Comparison of ENCODE assay signal across 21 cellular contexts in the genomic region with DNA sequence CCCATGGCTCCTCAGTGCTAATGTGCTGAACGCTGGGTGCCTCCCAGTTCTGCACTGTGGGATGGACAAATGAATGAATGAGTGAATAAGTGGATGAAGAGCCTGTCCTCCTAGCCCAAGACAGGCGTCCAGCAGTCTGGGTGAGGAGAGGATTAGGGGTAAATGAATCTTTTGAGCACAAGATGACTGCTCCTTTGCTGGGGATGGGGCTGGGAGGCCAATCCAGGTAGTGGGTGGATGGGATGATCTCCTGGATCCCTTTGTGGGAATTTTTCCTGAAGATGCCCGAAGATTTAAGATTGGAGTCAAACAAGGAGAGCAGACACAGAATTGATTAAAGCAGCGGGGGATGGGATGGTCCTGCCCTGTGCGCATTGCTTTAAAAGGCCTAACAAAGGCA.
A peak's percentile ranks its signal among the peaks of the same experiment; 100 is the strongest.
DNase-seq lines count a peak whose midpoint lies in the region; ATAC-seq, FAIRE-seq and TF ChIP-seq lines count a peak whose summit lies in the region.
"Had no signal": no experiment of that assay in that cellular context is flagged by ENCODE, and none has a peak within 500 bp of the region (broad histone marks: within the 10 kb centered on the region; RNA-seq: fewer than 3 reads in every experiment).

No MANE protein-coding gene starts in this region.

- no peak overlapping the region for H3K9ac ChIP-seq in SK-N-SH
- H3K9ac ChIP-seq: BLaER1 had no signal

- peak overlapping the region; percentile 90 for H3K27ac ChIP-seq in WERI-Rb-1
- no peak overlapping the region for H3K27ac ChIP-seq in SK-N-SH (ENCODE audit: low read depth in 2 of 2, low read length in 1 of 2)
- no peak overlapping the region for H3K27ac ChIP-seq in A673 (ENCODE audit: low read depth, low read length, poor library complexity, severe bottlenecking)
- H3K27ac ChIP-seq: 22Rv1, A549, BLaER1 had no signal

- no peaks in the 10 kb centered on the region for H3F3A ChIP-seq in SK-N-SH (replicated peaks; ENCODE audit: insufficient read depth)

- FAIRE-seq in frontal cortex (lab: Jason Lieb, UNC) = no peak
- FAIRE-seq: A549, GM12892, GM18507, HepG2 had no signal

- H3K4me1 ChIP-seq in SK-N-SH (ENCODE audit: control insufficient read depth in 1 of 2, insufficient read depth in 2 of 2, low read depth in 1 of 2, low read length in 1 of 2) (no peaks in the 10 kb centered on the region), A673 (ENCODE audit: insufficient read depth, low read length, poor library complexity, severe bottlenecking) (no peaks in the 10 kb centered on the region)
- H3K4me1 ChIP-seq: A549, BLaER1 had no signal

- H3K4me1 Mint-ChIP-seq in activated naive CD8-positive, alpha-beta T cell treated with anti-CD3 and anti-CD28 coated beads for 36 hours = peaks cover under 1% of the 10 kb centered on the region
- peaks cover 1% of the 10 kb centered on the region for H3K4me1 Mint-ChIP-seq in activated naive CD8-positive, alpha-beta T cell treated with anti-CD3 and anti-CD28 coated beads, Interleukin-2, amount 50 U/mL, for 24 hours
- peaks cover 69% of the 10 kb centered on the region for H3K4me1 Mint-ChIP-seq in nephron
- H3K4me1 Mint-ChIP-seq: CD14-positive monocyte had no signal

- H3K9me3 ChIP-seq in WERI-Rb-1 (ENCODE audit: severe bottlenecking) (no peaks in the 10 kb centered on the region), SK-N-SH (no peaks in the 10 kb centered on the region), A673 (ENCODE audit: low read depth, low read length, poor library complexity, severe bottlenecking) (no peaks in the 10 kb centered on the region)
- H3K9me3 ChIP-seq: A549, HAP-1 had no signal

- no peak overlapping the region for H3K4me2 ChIP-seq in SK-N-SH
- H3K4me2 ChIP-seq: A549, BLaER1 had no signal

- H2AFZ ChIP-seq in SK-N-SH (ENCODE audit: low read depth) = no peak overlapping the region

- H3K79me2 ChIP-seq in SK-N-SH (ENCODE audit: insufficient read depth) = no peaks in the 10 kb centered on the region

- CTCF ChIA-PET in SK-N-SH (lab: Yijun Ruan, JAX) (interaction anchor here (1.5 kb wide), 1 partner anchor 8 kb away, joined by 3 read pairs; no protein-coding TSS in a partner anchor), A673 (lab: Charles Lee) (no interaction called here)

- H3K36me3 ChIP-seq in WERI-Rb-1 (no peaks in the 10 kb centered on the region), SK-N-SH (replicated peaks in 1 of 2; ENCODE audit: control insufficient read depth in 1 of 2, insufficient read depth in 2 of 2, low read length in 1 of 2) (no peaks in the 10 kb centered on the region), A673 (ENCODE audit: insufficient read depth, low read length, poor library complexity, severe bottlenecking) (no peaks in the 10 kb centered on the region)
- H3K36me3 ChIP-seq: BLaER1, HAP-1 had no signal

- H3K27ac Mint-ChIP-seq in activated naive CD8-positive, alpha-beta T cell treated with anti-CD3 and anti-CD28 coated beads for 36 hours = peak overlapping the region; percentile 30
- H3K27ac Mint-ChIP-seq in activated naive CD8-positive, alpha-beta T cell treated with anti-CD3 and anti-CD28 coated beads, Interleukin-2, amount 50 U/mL, for 24 hours = no peak overlapping the region
- H3K27ac Mint-ChIP-seq in nephron = peak overlapping the region in 2 of 3 experiments; percentile 47 to 57
- H3K27ac Mint-ChIP-seq: CD14-positive monocyte; CD4-positive, alpha-beta memory T cell; IgD-negative memory B cell had no signal

- no peak for TF ChIP-seq CTCF in WERI-Rb-1 (IDR thresholded peaks at IDR 0.05; ENCODE audit: low read depth, low read length)
- no peak for TF ChIP-seq CTCF in nephron (IDR thresholded peaks at IDR 0.05; ENCODE audit: unreplicated experiment in 3 of 3)
- TF ChIP-seq CTCF in SK-N-SH (IDR thresholded peaks at IDR 0.05) = no peak
- no peak for TF ChIP-seq CTCF in A673 (conservative IDR thresholded peaks at IDR 0.05; ENCODE audit: low read depth, low read length)

- no peak for TF ChIP-seq EP300 in SK-N-SH (IDR thresholded peaks at IDR 0.05; ENCODE audit: borderline replicate concordance in 1 of 2, low read depth in 1 of 2, low read length in 1 of 2)

- H3K9me3 Mint-ChIP-seq in activated naive CD8-positive, alpha-beta T cell treated with anti-CD3 and anti-CD28 coated beads for 36 hours = peaks cover 6% of the 10 kb centered on the region
- peaks cover 12% of the 10 kb centered on the region for H3K9me3 Mint-ChIP-seq in activated naive CD8-positive, alpha-beta T cell treated with anti-CD3 and anti-CD28 coated beads, Interleukin-2, amount 50 U/mL, for 24 hours
- H3K9me3 Mint-ChIP-seq in nephron = no peaks in the 10 kb centered on the region

- H3K27me3 ChIP-seq in WERI-Rb-1 (ENCODE audit: insufficient read depth, low read depth, severe bottlenecking) = no peaks in the 10 kb centered on the region
- no peaks in the 10 kb centered on the region; the same call in 1 of the 2 replicates for H3K27me3 ChIP-seq in SK-N-SH (ENCODE audit: insufficient read depth)
- H3K27me3 ChIP-seq in A673 (replicated peaks; ENCODE audit: insufficient read depth, low read depth, low read length, poor library complexity) = no peaks in the 10 kb centered on the region
- H3K27me3 ChIP-seq: BLaER1 had no signal

- no peak for DNase-seq in activated naive CD8-positive, alpha-beta T cell treated with anti-CD3 and anti-CD28 coated beads for 36 hours
- no peak for DNase-seq in activated naive CD8-positive, alpha-beta T cell treated with anti-CD3 and anti-CD28 coated beads, Interleukin-2, amount 50 U/mL, for 24 hours
- DNase-seq in WERI-Rb-1 = peak; percentile 98
- DNase-seq in frontal cortex (ENCODE audit: low spot score in 2 of 2) = no peak
- DNase-seq in SK-N-SH = no peak
- DNase-seq in A673 (ENCODE audit: low spot score) = no peak
- DNase-seq: CD4-positive, alpha-beta memory T cell; DMS153; DMS79; GDM1; GOT3 had no signal

- ATAC-seq in activated naive CD8-positive, alpha-beta T cell treated with anti-CD3 and anti-CD28 coated beads, Interleukin-2, amount 50 U/mL, for 24 hours = no peak
- ATAC-seq: A549 had no signal

- intact Hi-C loops in A673 (cut with micrococcal nuclease; ENCODE audit: unreplicated experiment) = no loop called here

- 64% methylated on average over 5 of the region's 5 CpGs for WGBS in SK-N-SH (ENCODE audit: low lambda C conversion rate)

- H3K4me3 Mint-ChIP-seq in activated naive CD8-positive, alpha-beta T cell treated with anti-CD3 and anti-CD28 coated beads for 36 hours = no peak overlapping the region
- no peak overlapping the region for H3K4me3 Mint-ChIP-seq in activated naive CD8-positive, alpha-beta T cell treated with anti-CD3 and anti-CD28 coated beads, Interleukin-2, amount 50 U/mL, for 24 hours
- H3K4me3 Mint-ChIP-seq in nephron = no peak overlapping the region
- H3K4me3 Mint-ChIP-seq: CD4-positive, alpha-beta memory T cell had no signal

- H3K4me3 ChIP-seq in WERI-Rb-1 (ENCODE audit: low read depth, low read length) (no peak overlapping the region), SK-N-SH (ENCODE audit: low read depth in 2 of 2, low read length in 1 of 2) (no peak overlapping the region), A673 (ENCODE audit: low read depth, low read length, poor library complexity, severe bottlenecking) (no peak overlapping the region)
- H3K4me3 ChIP-seq: A549, BLaER1, HAP-1 had no signal

- TF ChIP-seq RAD21 in SK-N-SH (IDR thresholded peaks at IDR 0.05; ENCODE audit: low read length) = no peak

- BruUV-seq in A673 (replicated peaks; lab: Mats Ljungman, UMichigan) = no TSS peak

- H3K27me3 Mint-ChIP-seq in activated naive CD8-positive, alpha-beta T cell treated with anti-CD3 and anti-CD28 coated beads for 36 hours = no peaks in the 10 kb centered on the region
- H3K27me3 Mint-ChIP-seq in activated naive CD8-positive, alpha-beta T cell treated with anti-CD3 and anti-CD28 coated beads, Interleukin-2, amount 50 U/mL, for 24 hours = peaks cover 16% of the 10 kb centered on the region
- H3K27me3 Mint-ChIP-seq in nephron (ENCODE audit: low read depth) = peaks cover 19% of the 10 kb centered on the region

- H4K20me1 ChIP-seq in SK-N-SH (ENCODE audit: insufficient read depth) = no peaks in the 10 kb centered on the region
- H4K20me1 ChIP-seq: BLaER1 had no signal

- H3K36me3 Mint-ChIP-seq in activated naive CD8-positive, alpha-beta T cell treated with anti-CD3 and anti-CD28 coated beads for 36 hours = peaks cover 2% of the 10 kb centered on the region
- peaks cover 3% of the 10 kb centered on the region for H3K36me3 Mint-ChIP-seq in activated naive CD8-positive, alpha-beta T cell treated with anti-CD3 and anti-CD28 coated beads, Interleukin-2, amount 50 U/mL, for 24 hours (ENCODE audit: low read depth)
- H3K36me3 Mint-ChIP-seq in nephron (ENCODE audit: low read depth) = no peaks in the 10 kb centered on the region
- H3K36me3 Mint-ChIP-seq: CD14-positive monocyte; CD4-positive, alpha-beta memory T cell; IgD-negative memory B cell had no signal

- H3K9me2 ChIP-seq in SK-N-SH = no peaks in the 10 kb centered on the region

- POLR2A ChIA-PET in SK-N-SH (lab: Yijun Ruan, JAX) = no interaction called here
- POLR2A ChIA-PET in A673 (lab: Charles Lee; ENCODE audit: low non-redundant PET) = no interaction called here

TF ChIP-seq in SK-N-SH, 30 proteins besides CTCF, POLR2A, EP300 and RAD21 (continues in another document):
- TF ChIP-seq, protein P1, sequence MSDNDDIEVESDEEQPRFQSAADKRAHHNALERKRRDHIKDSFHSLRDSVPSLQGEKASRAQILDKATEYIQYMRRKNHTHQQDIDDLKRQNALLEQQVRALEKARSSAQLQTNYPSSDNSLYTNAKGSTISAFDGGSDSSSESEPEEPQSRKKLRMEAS (IDR thresholded peaks at IDR 0.05; ENCODE audit: low read depth) = no peak
- no peak for TF ChIP-seq TAF1 (IDR thresholded peaks at IDR 0.05; ENCODE audit: borderline replicate concordance, low read depth, low read length)
- TF ChIP-seq, protein P2, sequence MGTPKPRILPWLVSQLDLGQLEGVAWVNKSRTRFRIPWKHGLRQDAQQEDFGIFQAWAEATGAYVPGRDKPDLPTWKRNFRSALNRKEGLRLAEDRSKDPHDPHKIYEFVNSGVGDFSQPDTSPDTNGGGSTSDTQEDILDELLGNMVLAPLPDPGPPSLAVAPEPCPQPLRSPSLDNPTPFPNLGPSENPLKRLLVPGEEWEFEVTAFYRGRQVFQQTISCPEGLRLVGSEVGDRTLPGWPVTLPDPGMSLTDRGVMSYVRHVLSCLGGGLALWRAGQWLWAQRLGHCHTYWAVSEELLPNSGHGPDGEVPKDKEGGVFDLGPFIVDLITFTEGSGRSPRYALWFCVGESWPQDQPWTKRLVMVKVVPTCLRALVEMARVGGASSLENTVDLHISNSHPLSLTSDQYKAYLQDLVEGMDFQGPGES (IDR thresholded peaks at IDR 0.05; ENCODE audit: low read depth, low read length) = no peak
- TF ChIP-seq FOXJ3 (CRISPR knock-in tag; IDR thresholded peaks at IDR 0.05) = no peak
- TF ChIP-seq RXRA (IDR thresholded peaks at IDR 0.05; ENCODE audit: borderline replicate concordance, low read depth) = no peak
- no peak for TF ChIP-seq SMC3 (IDR thresholded peaks at IDR 0.05; ENCODE audit: low read depth, low read length)
- no peak for TF ChIP-seq FOSL2 (IDR thresholded peaks at IDR 0.05; ENCODE audit: borderline replicate concordance, low read depth)
- TF ChIP-seq POLR2AphosphoS5 (IDR thresholded peaks at IDR 0.05; ENCODE audit: low read depth, low read length) = no peak
- no peak for TF ChIP-seq RCOR1 (IDR thresholded peaks at IDR 0.05; ENCODE audit: low read length)
- no peak for TF ChIP-seq RFX5 (IDR thresholded peaks at IDR 0.05; ENCODE audit: low read length)
- no peak for TF ChIP-seq MEF2A (IDR thresholded peaks at IDR 0.05; ENCODE audit: borderline replicate concordance, low read depth)
